In the genomic region with DNA sequence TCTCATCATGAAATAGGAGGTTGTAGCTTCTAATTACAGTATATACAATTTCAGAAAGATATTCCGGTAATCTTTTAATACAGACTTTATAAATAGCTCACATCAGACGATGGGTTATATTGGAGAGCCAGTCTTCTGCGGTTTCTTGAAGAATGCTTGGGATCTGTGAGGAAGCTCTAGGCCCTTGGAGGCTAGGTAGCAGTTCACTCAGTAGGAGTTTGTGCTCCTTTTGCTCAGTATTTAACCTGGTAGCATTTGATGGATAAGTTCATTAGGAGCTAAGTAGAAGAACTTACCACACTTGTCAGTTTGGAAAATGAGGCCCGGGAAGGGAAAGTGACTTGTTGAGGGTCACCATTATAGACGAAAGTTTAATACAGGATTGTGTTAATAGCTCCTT, we compare ENCODE assay signal across 12 cellular contexts. TPM values are rescaled to one million over a fixed set of nuclear protein-coding genes. Genes with fewer than 3 reads are reported as not detected.
DNase-seq lines count a peak whose midpoint lies in the region; ATAC-seq, FAIRE-seq and TF ChIP-seq lines count a peak whose summit lies in the region.
"Had no signal": no experiment of that assay in that cellular context is flagged by ENCODE, and none has a peak within 500 bp of the region (broad histone marks: within the 10 kb centered on the region; RNA-seq: fewer than 3 reads in every experiment).

No MANE protein-coding gene starts in this region.

- 0 out of 8 replicates have a peak, but pooled peaks cover 0 to 3% (median 0%) of the 10 kb centered on the region in 4 experiments for H3K36me3 ChIP-seq in H1 (ENCODE audit: control insufficient read depth in 2 of 4, insufficient read depth in 4 of 4, low read length in 3 of 4)

- no peak for ATAC-seq in natural killer cell treated with Interleukin-12 subunit alpha and Interleukin-12 subunit beta and Interleukin-15 and Interleukin-18, amount 100 ng/mL, for 72 hours
- no peak for ATAC-seq in GM21447 (IDR thresholded peaks at IDR 0.05; ENCODE audit: unreplicated experiment)

- H3K56ac ChIP-seq in H1 (replicated peaks; ENCODE audit: insufficient read length, low read depth, low read length): no peak overlapping the region

- peaks cover 12% of the 10 kb centered on the region for H3K36me3 Mint-ChIP-seq in natural killer cell treated with Interleukin-12 subunit alpha and Interleukin-12 subunit beta and Interleukin-15 and Interleukin-18, amount 100 ng/mL, for 72 hours

- peaks cover 0 to 7% (median 3%) of the 10 kb centered on the region in 4 experiments; a peak in 3 of 7 replicates for H3K4me1 ChIP-seq in H1 (replicated peaks in 1 of 4; ENCODE audit: control insufficient read depth in 3 of 4, insufficient read depth in 4 of 4, low read length in 3 of 4)

- no peak overlapping the region for H2BK12ac ChIP-seq in H1 (ENCODE audit: low read depth, low read length)

- TF ChIP-seq POLR2A in NB4 (IDR thresholded peaks at IDR 0.05; ENCODE audit: extremely low read depth, insufficient read length): no peak
- TF ChIP-seq POLR2A in H1 (IDR thresholded peaks at IDR 0.05; ENCODE audit: control extremely low read depth in 1 of 2, low read depth in 2 of 2, low read length in 2 of 2): no peak

- peak overlapping the region; percentile 13 to 79; a peak in 3 of 4 replicates for H3K4me2 ChIP-seq in H1 (ENCODE audit: insufficient read depth in 1 of 2, low read depth in 2 of 2, low read length in 2 of 2)

- no peak overlapping the region for H2BK5ac ChIP-seq in H1 (ENCODE audit: low read depth, low read length)

- POLR2A ChIA-PET in H1 (lab: Charles Lee; ENCODE audit: partially characterized antibody): interaction anchor here (0.9 to 1.9 kb wide), 9 partner anchors 8 to 709 kb away, joined by 3 to 6 read pairs (median 3); a partner anchor contains a TSS

- H3K79me2 ChIP-seq in H1 (ENCODE audit: control insufficient read depth in 1 of 2, insufficient read depth in 2 of 2, low read length in 2 of 2): peaks cover 13 to 66% of the 10 kb centered on the region in 2 experiments

- CTCF ChIA-PET in H1 (lab: Charles Lee; ENCODE audit: partially characterized antibody): interaction anchor here (0.6 to 2.1 kb wide), 7 partner anchors 15 to 669 kb away, joined by 3 to 5 read pairs (median 4); a partner anchor contains a TSS

- no peaks in the 10 kb centered on the region for H3K27me3 ChIP-seq in H1 (replicated peaks in 1 of 4; ENCODE audit: control insufficient read depth in 3 of 4, extremely low read depth in 1 of 4, insufficient read depth in 3 of 4, low read length in 3 of 4)

- no peak overlapping the region for H2AFZ ChIP-seq in H1 (ENCODE audit: low read length)

- H3K4me3 Mint-ChIP-seq in natural killer cell treated with Interleukin-12 subunit alpha and Interleukin-12 subunit beta and Interleukin-15 and Interleukin-18, amount 100 ng/mL, for 72 hours: peak overlapping the region; percentile 93

- H3K79me1 ChIP-seq in H1 (ENCODE audit: low read depth, low read length): no peaks in the 10 kb centered on the region; the same call in 1 of the 2 replicates

- TF ChIP-seq RAD21 in H1 (IDR thresholded peaks at IDR 0.05 in 1 of 2, conservative IDR thresholded peaks at IDR 0.05 in 1 of 2; ENCODE audit: low read depth in 2 of 2, low read length in 2 of 2): no peak

- H3K4ac ChIP-seq in H1 (replicated peaks; ENCODE audit: insufficient read length, low read depth, low read length): no peak overlapping the region

- no peak overlapping the region for H2BK20ac ChIP-seq in H1 (ENCODE audit: low read length)

- no peak overlapping the region for H3K23ac ChIP-seq in H1 (ENCODE audit: insufficient read length)

- H3K27ac Mint-ChIP-seq in natural killer cell treated with Interleukin-12 subunit alpha and Interleukin-12 subunit beta and Interleukin-15 and Interleukin-18, amount 100 ng/mL, for 72 hours: peak overlapping the region; percentile 87 to 95

- no peak overlapping the region for H4K5ac ChIP-seq in H1 (ENCODE audit: insufficient read length, low read depth, low read length)

- no peak overlapping the region for H4K8ac ChIP-seq in H1 (ENCODE audit: extremely low read depth, insufficient read depth, low read length)

- peaks cover 3% of the 10 kb centered on the region in 2 experiments for H4K20me1 ChIP-seq in H1 (replicated peaks in 1 of 2; ENCODE audit: control insufficient read depth in 1 of 2, insufficient read depth in 2 of 2, low read length in 2 of 2)

- H3K27me3 Mint-ChIP-seq in natural killer cell treated with Interleukin-12 subunit alpha and Interleukin-12 subunit beta and Interleukin-15 and Interleukin-18, amount 100 ng/mL, for 72 hours: no peaks in the 10 kb centered on the region

- H4K91ac ChIP-seq in H1 (replicated peaks; ENCODE audit: insufficient read length, low read length): no peak overlapping the region

- H2BK120ac ChIP-seq in H1 (replicated peaks; ENCODE audit: low read depth, low read length): no peak overlapping the region

- H3K27ac ChIP-seq in H1 (ENCODE audit: low read depth, low read length) (no peak overlapping the region), substantia nigra (ENCODE audit: low read depth, low read length, poor library complexity, severe bottlenecking) (no peak overlapping the region)

- no peaks in the 10 kb centered on the region for H3K9me3 ChIP-seq in H1 (ENCODE audit: insufficient read depth in 2 of 2, low read depth in 1 of 2, low read length in 1 of 2)

- H3K4me3 ChIP-seq in NB4 (ENCODE audit: low read depth, low read length) (peak overlapping the region; percentile 87), H1 (ENCODE audit: extremely low read depth in 1 of 4, insufficient read depth in 2 of 4, low read depth in 3 of 4, low read length in 4 of 4) (peak overlapping the region in 1 of 4 experiments; percentile 98; a peak in 2 of 8 replicates)

- no peak overlapping the region for H3K14ac ChIP-seq in H1 (ENCODE audit: insufficient read length)

- 91% methylated on average over 5 of the region's 5 CpGs; no CpG with 5 or more reads in 1 of the 2 experiments for WGBS in H1 (ENCODE audit: extremely low coverage in 1 of 2, insufficient coverage in 1 of 2, insufficient read length in 1 of 2, insufficient replicate concordance in 2 of 2, low coverage in 1 of 2, low lambda C conversion rate in 2 of 2, missing lambda C conversion rate in 1 of 2), 2 experiments

- H3K9me3 Mint-ChIP-seq in natural killer cell treated with Interleukin-12 subunit alpha and Interleukin-12 subunit beta and Interleukin-15 and Interleukin-18, amount 100 ng/mL, for 72 hours: no peaks in the 10 kb centered on the region

- H3K4me1 Mint-ChIP-seq in natural killer cell treated with Interleukin-12 subunit alpha and Interleukin-12 subunit beta and Interleukin-15 and Interleukin-18, amount 100 ng/mL, for 72 hours (ENCODE audit: low read depth in 2 of 2): peaks cover 51 to 64% of the 10 kb centered on the region in 2 donors

- peak; percentile 18 for DNase-seq in AG20443 (ENCODE audit: low spot score)
- no peak for DNase-seq in NB4 (ENCODE audit: low read depth)
- DNase-seq in H1 (ENCODE audit: low read depth in 1 of 2, low spot score in 2 of 2): no peak
- no peak for DNase-seq in natural killer cell treated with Interleukin-12 subunit alpha and Interleukin-12 subunit beta and Interleukin-15 and Interleukin-18, amount 100 ng/mL, for 72 hours (ENCODE audit: low spot score)
- DNase-seq in NCI-H2171 treated with DMSO at 0.1 percent for 48 hours (lab: John Stamatoyannopoulos, UW): no peak
- DNase-seq in hypothalamus (lab: John Stamatoyannopoulos, UW): no peak
- no peak for DNase-seq in substantia nigra (lab: John Stamatoyannopoulos, UW)
- DNase-seq: GOT3, NCI-H1436 had no signal

- H3K9ac ChIP-seq in H1 (replicated peaks in 1 of 4; ENCODE audit: extremely low read depth in 1 of 4, low read depth in 3 of 4, low read length in 3 of 4): no peak overlapping the region

- no peak overlapping the region for H2AK5ac ChIP-seq in H1 (ENCODE audit: low read depth, low read length)

- no peak for TF ChIP-seq EP300 in H1 (IDR thresholded peaks at IDR 0.05; ENCODE audit: borderline replicate concordance in 1 of 2, low read depth in 2 of 2, low read length in 2 of 2)

- no peak overlapping the region for H3K18ac ChIP-seq in H1 (ENCODE audit: extremely low read depth, low read length)

- H2BK15ac ChIP-seq in H1 (ENCODE audit: low read length): no peak overlapping the region

- TF ChIP-seq CTCF in NB4 (IDR thresholded peaks at IDR 0.05; ENCODE audit: low read depth, low read length): no peak
- TF ChIP-seq CTCF in H1 (IDR thresholded peaks at IDR 0.05; ENCODE audit: control extremely low read depth in 1 of 3, insufficient read depth in 1 of 3, low read depth in 1 of 3, low read length in 3 of 3): no peak

- H3K23me2 ChIP-seq in H1 (ENCODE audit: low read depth, low read length): no peaks in the 10 kb centered on the region

- no peak for FAIRE-seq in H1 (lab: Jason Lieb, UNC)
- FAIRE-seq: TTC549, urothelium cell line had no signal

TF ChIP-seq in H1, 55 proteins besides CTCF, POLR2A, EP300 and RAD21 (continues in another document):
- TF ChIP-seq GTF2F1 (IDR thresholded peaks at IDR 0.05; ENCODE audit: borderline replicate concordance, low read depth, low read length) (no peak), CEBPB (IDR thresholded peaks at IDR 0.05; ENCODE audit: low read depth, low read length) (no peak), CHD1 (IDR thresholded peaks at IDR 0.05; ENCODE audit: low read depth, low read length) (no peak), GABPA (IDR thresholded peaks at IDR 0.05; ENCODE audit: borderline replicate concordance, insufficient read depth, low read length) (no peak), BCL11A (IDR thresholded peaks at IDR 0.05; ENCODE audit: low read depth in 2 of 2, low read length in 2 of 2) (no peak), HDAC2 (IDR thresholded peaks at IDR 0.05; ENCODE audit: borderline replicate concordance in 1 of 2, low read depth in 2 of 2, low read length in 2 of 2) (no peak), ZNF274 (IDR thresholded peaks at IDR 0.05; ENCODE audit: borderline replicate concordance, extremely low read depth, low read length) (no peak)
- TF ChIP-seq, protein P1, sequence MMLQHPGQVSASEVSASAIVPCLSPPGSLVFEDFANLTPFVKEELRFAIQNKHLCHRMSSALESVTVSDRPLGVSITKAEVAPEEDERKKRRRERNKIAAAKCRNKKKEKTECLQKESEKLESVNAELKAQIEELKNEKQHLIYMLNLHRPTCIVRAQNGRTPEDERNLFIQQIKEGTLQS (IDR thresholded peaks at IDR 0.05; ENCODE audit: insufficient read depth, low read depth, low read length): no peak

RNA-seq across cellular contexts. Expression of a gene that starts 2.8 kb away (rescaled TPM):
- 44.4 TPM in 2 replicates for total RNA-seq in H1 (2021; fragmentation: NEBNext Ultra II Directional; extraction: Animal tissue kit (Norgen Biotek cat#: 25700))
- 14.1 and 15.7 TPM in 2 replicates for polyA plus RNA-seq in H1 (2011; rRNA removed)
- polyA plus RNA-seq in H1 (2011; cell fraction: cytosol; rRNA removed): 6.1 TPM
- 29.6 TPM for polyA plus RNA-seq in H1 (2011; cell fraction: nucleus; rRNA removed)
- 11.8 to 18.4 TPM (median 15.7 TPM) in 4 replicates for polyA plus RNA-seq in H1 (2012, experiment 1 of 2)
- polyA plus RNA-seq in H1 (2012, experiment 2 of 2): 1.2 TPM
- 21.2 TPM for polyA plus RNA-seq in H1 (2013, experiment 1 of 2)
- 21.1 TPM for polyA plus RNA-seq in H1 (2013, experiment 2 of 2)
- polyA minus RNA-seq in H1 (2011; rRNA and poly(A)+ RNA removed): 74.8 and 76.1 TPM in 2 replicates
- 18.6 TPM for polyA minus RNA-seq in H1 (2011; cell fraction: cytosol; rRNA and poly(A)+ RNA removed)
- polyA minus RNA-seq in H1 (2011; cell fraction: nucleus; rRNA and poly(A)+ RNA removed): 183 TPM
- 100 to 1,000 TPM; 149 to 217 TPM for total RNA-seq in natural killer cell treated with Interleukin-12 subunit alpha and Interleukin-12 subunit beta and Interleukin-15 and Interleukin-18, amount 100 ng/mL, for 72 hours
